In the genomic region with DNA sequence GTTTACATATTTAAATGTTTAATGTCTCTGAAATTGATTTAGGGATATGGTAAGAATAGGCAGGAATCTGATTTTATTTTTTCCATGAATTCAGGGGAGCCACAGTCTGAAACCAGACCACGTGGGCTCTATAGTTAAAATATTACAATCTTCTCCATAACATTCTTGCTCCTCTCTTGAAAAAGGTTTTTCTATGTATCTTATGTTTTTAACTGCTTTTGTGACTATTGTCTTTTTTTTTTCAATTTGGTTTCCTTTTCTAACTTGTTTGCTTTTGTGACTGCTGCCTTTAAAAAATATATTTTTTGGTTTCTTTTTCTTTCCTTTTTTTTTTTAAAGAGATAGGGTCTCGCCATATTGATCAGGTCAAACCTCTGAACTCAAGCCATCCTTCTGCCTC, we compare ENCODE assay signal across 12 cellular contexts.
"Had no signal": no experiment of that assay in that cellular context is flagged by ENCODE, and none has a peak within 500 bp of the region (broad histone marks: within the 10 kb centered on the region; RNA-seq: fewer than 3 reads in every experiment).

No MANE protein-coding gene starts in this region.

- ATAC-seq: SK-N-SH treated with all-trans-retinoic acid at 6 μM for 48 hours had no signal

- H3K27me3 Mint-ChIP-seq: activated naive CD4-positive, alpha-beta T cell treated with anti-CD3 and anti-CD28 coated beads, Interleukin-2, amount 50 U/mL, for 24 hours had no signal

- DNase-seq: aorta; dermis blood vessel endothelial cell; stimulated activated CD4-positive, alpha-beta T cell treated with anti-CD3 and anti-CD28 coated beads, Interleukin-4, amount 100 ng/mL, for 1 hour; stimulated activated CD8-positive, alpha-beta memory T cell treated with anti-CD3 and anti-CD28 coated beads, Interleukin-4, amount 100 ng/mL, for 48 hours; tibial artery; uterus had no signal

- H3K4me1 ChIP-seq: breast epithelium, parathyroid adenoma, uterus had no signal

- H3K36me3 Mint-ChIP-seq: activated naive CD4-positive, alpha-beta T cell treated with anti-CD3 and anti-CD28 coated beads, Interleukin-2, amount 50 U/mL, for 24 hours; neural progenitor cell had no signal

- H3K27ac ChIP-seq: breast epithelium, hepatocyte, neural progenitor cell, parathyroid adenoma, tibial artery, uterus had no signal

- H3K27me3 ChIP-seq: breast epithelium, hepatocyte, neural progenitor cell, tibial artery, uterus had no signal

- H3K4me3 Mint-ChIP-seq: neural progenitor cell had no signal

- H3K27ac Mint-ChIP-seq: neural progenitor cell had no signal

- H3K9me3 Mint-ChIP-seq: activated naive CD4-positive, alpha-beta T cell treated with anti-CD3 and anti-CD28 coated beads, Interleukin-2, amount 50 U/mL, for 24 hours; neural progenitor cell had no signal
